8 cellular contexts compared by ENCODE assay signal in genomic region chr6:83592770-83593394, GRCh38.
DNase-seq lines count a peak whose midpoint lies in the region; ATAC-seq lines count a peak whose summit lies in the region.

No MANE protein-coding gene starts in this region.

- H3K4me3 Mint-ChIP-seq in CD8-positive, alpha-beta memory T cell, result peak overlapping the region in 2 of 7 donors; percentile 0 to 5

- CTCF ChIA-PET in CD8-positive, alpha-beta memory T cell (lab: Charles Lee), result no interaction called here

- H3K9me3 Mint-ChIP-seq in CD8-positive, alpha-beta memory T cell, result no peaks in the 10 kb centered on the region

- H3K4me3 ChIP-seq in CD8-positive, alpha-beta memory T cell (ENCODE audit: low read length), result no peak overlapping the region

- no peaks in the 10 kb centered on the region for H3K27me3 ChIP-seq in CD8-positive, alpha-beta memory T cell (ENCODE audit: insufficient read depth, low read length, poor library complexity, severe bottlenecking)

- POLR2A ChIA-PET in CD8-positive, alpha-beta memory T cell (lab: Charles Lee), result no interaction called here

- H3K27ac ChIP-seq in CD8-positive, alpha-beta memory T cell (ENCODE audit: low read depth, low read length), result no peak overlapping the region

- H3K4me1 Mint-ChIP-seq in CD8-positive, alpha-beta memory T cell, result peaks cover 0 to 3% (median 2%) of the 10 kb centered on the region in 3 donors

- H3K4me1 ChIP-seq in CD8-positive, alpha-beta memory T cell (ENCODE audit: insufficient read depth, low read length), result no peaks in the 10 kb centered on the region

- no peaks in the 10 kb centered on the region for H3K27me3 Mint-ChIP-seq in CD8-positive, alpha-beta memory T cell

- no peaks in the 10 kb centered on the region for H3K9me3 ChIP-seq in CD8-positive, alpha-beta memory T cell (ENCODE audit: low read length)

- peak; percentile 58 for DNase-seq in ELR (ENCODE audit: low read depth)
- peak; percentile 11 for DNase-seq in SKM-1 (lab: John Stamatoyannopoulos, UW; ENCODE audit: unreplicated experiment)
- no peak for DNase-seq in left lobe of liver (ENCODE audit: low spot score)
- DNase-seq in T-helper 9 cell, result no peak
- no peak for DNase-seq in CD8-positive, alpha-beta memory T cell
- no peak for DNase-seq in NCI-H345 (lab: John Stamatoyannopoulos, UW)

- ATAC-seq in GM21381 (IDR thresholded peaks at IDR 0.05; ENCODE audit: unreplicated experiment) (peak; percentile 92), HG03457 (IDR thresholded peaks at IDR 0.05; ENCODE audit: unreplicated experiment) (peak; percentile 95), left lobe of liver (peak; percentile 85)

- no peak overlapping the region for H3K27ac Mint-ChIP-seq in CD8-positive, alpha-beta memory T cell

- H3K36me3 ChIP-seq in CD8-positive, alpha-beta memory T cell (ENCODE audit: insufficient read depth, low read length), result no peaks in the 10 kb centered on the region

- no peaks in the 10 kb centered on the region for H3K36me3 Mint-ChIP-seq in CD8-positive, alpha-beta memory T cell

Comparison
In these comparisons a context has a peak if more than half of its experiments do, and no peak if none do; other contexts are left out.
1. DNase-seq: peak in ELR (single experiment) and SKM-1 (single experiment); none in left lobe of liver (single experiment), T-helper 9 cell (single experiment), CD8-positive, alpha-beta memory T cell (0 of 5) and NCI-H345 (single experiment).
2. Peak in every context shown above with its lines, with median percentiles within 50 percentile points of each other: ATAC-seq.